21 cellular contexts compared by ENCODE assay signal in genomic region chr6:11349880-11350279, GRCh38.
"Had no signal": no experiment of that assay in that cellular context is flagged by ENCODE, and none has a peak within 500 bp of the region (broad histone marks: within the 10 kb centered on the region; RNA-seq: fewer than 3 reads in every experiment).

No MANE protein-coding gene starts in this region.

- H3K27me3 ChIP-seq: ovary, transverse colon had no signal

- H3K4me1 ChIP-seq: psoas muscle had no signal

- H3K4me1 Mint-ChIP-seq: endodermal cell, WTC11 had no signal

- ATAC-seq: WTC11 had no signal

- H3K27me3 Mint-ChIP-seq: activated naive CD8-positive, alpha-beta T cell treated with anti-CD3 and anti-CD28 coated beads, Interleukin-2, amount 10 ng/mL, durations not matched to agents 7 days and 5 days had no signal

- H3K9me3 ChIP-seq: ovary, psoas muscle, SK-N-SH, transverse colon had no signal

- DNase-seq: activated CD4-positive, alpha-beta T cell treated with anti-CD3 and anti-CD28 coated beads for 48 hours; activated CD8-positive, alpha-beta memory T cell treated with anti-CD3 and anti-CD28 coated beads, Interleukin-2, amount 50 U/mL, for 4 hours; activated naive CD8-positive, alpha-beta T cell treated with anti-CD3 and anti-CD28 coated beads, Interleukin-2, amount 10 ng/mL, durations not matched to agents 7 days and 5 days; activated T-cell treated with anti-CD3 and anti-CD28 coated beads, Interleukin-2, amount 50 U/mL, for 48 hours; anterior cingulate cortex; central memory CD4-positive, alpha-beta T cell; foreskin fibroblast; left cardiac atrium; ovary; psoas muscle; right cardiac atrium; SK-N-SH; stimulated activated CD4-positive, alpha-beta T cell treated with anti-CD3 and anti-CD28 coated beads, Interleukin-4, amount 100 ng/mL, for 4 hours; stimulated activated naive CD4-positive, alpha-beta T cell; transverse colon had no signal

- H3K27ac ChIP-seq: epithelial cell of prostate, ovary, psoas muscle, transverse colon had no signal

- H3K36me3 Mint-ChIP-seq: brain, WTC11 had no signal

- H3K4me3 Mint-ChIP-seq: activated naive CD8-positive, alpha-beta T cell treated with anti-CD3 and anti-CD28 coated beads, Interleukin-2, amount 10 ng/mL, durations not matched to agents 7 days and 5 days; brain; endodermal cell; T-helper 2 cell treated with Interferon-gamma antibody and Interleukin-4, amounts not matched to agents 5 μg/mL and 100 μg/mL, for 36 hours; WTC11 had no signal

- H3K4me3 ChIP-seq: ovary, psoas muscle, smooth muscle cell, transverse colon had no signal

- H3K27ac Mint-ChIP-seq: activated naive CD8-positive, alpha-beta T cell treated with anti-CD3 and anti-CD28 coated beads, Interleukin-2, amount 10 ng/mL, durations not matched to agents 7 days and 5 days; brain; endodermal cell; T-helper 2 cell treated with Interferon-gamma antibody and Interleukin-4, amounts not matched to agents 5 μg/mL and 100 μg/mL, for 36 hours; WTC11 had no signal

- H3K36me3 ChIP-seq: ovary, transverse colon had no signal
